Comparison of ENCODE assay signal across 15 cellular contexts in the genomic region with DNA sequence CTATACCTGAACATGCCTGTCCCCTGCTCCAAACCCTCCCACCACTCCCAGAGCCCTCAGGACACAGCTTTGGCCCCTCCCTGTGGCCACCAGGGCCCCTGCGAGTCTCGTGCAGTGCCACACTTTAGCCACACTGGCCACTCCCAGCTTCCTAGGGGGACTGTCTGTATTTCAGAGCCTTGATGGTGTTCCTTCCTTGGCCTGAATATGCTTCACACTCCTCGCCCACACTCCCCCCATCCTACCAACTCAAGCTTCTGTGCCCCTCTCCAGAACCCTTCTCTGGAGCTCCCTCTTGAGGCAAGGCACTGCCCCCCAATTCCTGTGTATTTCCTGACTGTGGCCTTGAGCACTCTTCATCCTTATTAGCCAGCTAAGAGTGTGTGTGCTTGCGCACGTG.
DNase-seq lines count a peak whose midpoint lies in the region; ATAC-seq and TF ChIP-seq lines count a peak whose summit lies in the region.
"Had no signal": no experiment of that assay in that cellular context is flagged by ENCODE, and none has a peak within 500 bp of the region (broad histone marks: within the 10 kb centered on the region; RNA-seq: fewer than 3 reads in every experiment).

No MANE protein-coding gene starts in this region.

- H3K9me3 Mint-ChIP-seq in T-helper 2 cell treated with Interferon-gamma antibody and Interleukin-4, amounts not matched to agents 5 μg/mL and 100 μg/mL, for 36 hours, result no peaks in the 10 kb centered on the region
- H3K9me3 Mint-ChIP-seq: nephron had no signal

- H3K27me3 Mint-ChIP-seq in T-helper 2 cell treated with Interferon-gamma antibody and Interleukin-4, amounts not matched to agents 5 μg/mL and 100 μg/mL, for 36 hours (ENCODE audit: low read depth), result no peaks in the 10 kb centered on the region

- H3K36me3 Mint-ChIP-seq in T-helper 2 cell treated with Interferon-gamma antibody and Interleukin-4, amounts not matched to agents 5 μg/mL and 100 μg/mL, for 36 hours (ENCODE audit: low read depth), result no peaks in the 10 kb centered on the region

- H3K27ac ChIP-seq in cingulate gyrus (ENCODE audit: low read depth, low read length) (peak overlapping the region; percentile 14), substantia nigra (ENCODE audit: low read depth, low read length, poor library complexity, severe bottlenecking) (peak overlapping the region; percentile 38), coronary artery (no peak overlapping the region)
- H3K27ac ChIP-seq: thyroid gland had no signal

- TF ChIP-seq CTCF in NB4 (IDR thresholded peaks at IDR 0.05; ENCODE audit: low read depth, low read length) (peak; percentile 15), coronary artery (IDR thresholded peaks at IDR 0.05) (no peak)

- no peak overlapping the region for H3K4me3 Mint-ChIP-seq in T-helper 2 cell treated with Interferon-gamma antibody and Interleukin-4, amounts not matched to agents 5 μg/mL and 100 μg/mL, for 36 hours
- H3K4me3 Mint-ChIP-seq: nephron had no signal

- H3K27ac Mint-ChIP-seq in T-helper 2 cell treated with Interferon-gamma antibody and Interleukin-4, amounts not matched to agents 5 μg/mL and 100 μg/mL, for 36 hours, result peak overlapping the region; percentile 7
- H3K27ac Mint-ChIP-seq: nephron had no signal

- H3K4me3 ChIP-seq in NB4 (ENCODE audit: low read depth, low read length) (no peak overlapping the region), coronary artery (no peak overlapping the region)
- H3K4me3 ChIP-seq: thyroid gland had no signal

- no peak for ATAC-seq in GM19395 (IDR thresholded peaks at IDR 0.05; ENCODE audit: unreplicated experiment)
- ATAC-seq in HG03159 (IDR thresholded peaks at IDR 0.05; ENCODE audit: unreplicated experiment), result no peak
- ATAC-seq: left lobe of liver had no signal

- no peak for TF ChIP-seq POLR2A in NB4 (IDR thresholded peaks at IDR 0.05; ENCODE audit: extremely low read depth, insufficient read length)

- H3K4me1 Mint-ChIP-seq in T-helper 2 cell treated with Interferon-gamma antibody and Interleukin-4, amounts not matched to agents 5 μg/mL and 100 μg/mL, for 36 hours (ENCODE audit: low read depth), result no peaks in the 10 kb centered on the region
- H3K4me1 Mint-ChIP-seq: nephron had no signal

- DNase-seq in T-helper 2 cell treated with Interferon-gamma antibody and Interleukin-4, amounts not matched to agents 5 μg/mL and 100 μg/mL, for 36 hours (ENCODE audit: low spot score), result no peak
- no peak for DNase-seq in T-helper 2 cell
- DNase-seq in NB4 (ENCODE audit: low read depth), result peak; percentile 20
- no peak for DNase-seq in substantia nigra (lab: John Stamatoyannopoulos, UW)
- DNase-seq in coronary artery (ENCODE audit: low spot score), result no peak
- DNase-seq: activated CD4-positive, CD25-positive, alpha-beta regulatory T cell; activated T-cell treated with anti-CD3 and anti-CD28 coated beads, Interleukin-2, amount 50 U/mL, for 1 hour; effector CD8-positive, alpha-beta T cell; Right ventricle myocardium superior; thyroid gland had no signal

Comparison
In these comparisons a context has a peak if more than half of its experiments do, and no peak if none do; other contexts are left out.
1. H3K27ac ChIP-seq: peak in cingulate gyrus (single experiment) and substantia nigra (single experiment); none in coronary artery (0 of 2).